29 cellular contexts compared by ENCODE assay signal in genomic region chr11:76947790-76948189, GRCh38.
"Had no signal": no experiment of that assay in that cellular context is flagged by ENCODE, and none has a peak within 500 bp of the region (broad histone marks: within the 10 kb centered on the region; RNA-seq: fewer than 3 reads in every experiment).

No MANE protein-coding gene starts in this region.

- H3K27ac ChIP-seq: ascending aorta, cardiac muscle cell, WERI-Rb-1 had no signal

- H3K36me3 ChIP-seq: ascending aorta, cardiac muscle cell, WERI-Rb-1 had no signal

- H3K4me1 ChIP-seq: ascending aorta had no signal

- DNase-seq: activated CD4-positive, alpha-beta memory T cell treated with anti-CD3 and anti-CD28 coated beads, Interleukin-2, amount 10 ng/mL, durations not matched to agents 7 days and 5 days; activated CD4-positive, alpha-beta T cell treated with anti-CD3 and anti-CD28 coated beads for 1 hour; activated CD4-positive, alpha-beta T cell treated with anti-CD3 and anti-CD28 coated beads for 36 hours; activated CD4-positive, alpha-beta T cell treated with anti-CD3 and anti-CD28 coated beads for 48 hours; activated CD4-positive, alpha-beta T cell treated with anti-CD3 and anti-CD28 coated beads, Interleukin-2, amount 10 ng/mL, durations not matched to agents 7 days and 5 days; activated CD4-positive, alpha-beta T cell treated with anti-CD3 and anti-CD28 coated beads, Interleukin-2, amount 50 U/mL, for 48 hours; activated CD4-positive, CD25-positive, alpha-beta regulatory T cell; activated CD8-positive, alpha-beta memory T cell treated with anti-CD3 and anti-CD28 coated beads for 24 hours; activated CD8-positive, alpha-beta memory T cell treated with anti-CD3 and anti-CD28 coated beads, Interleukin-2, amount 10 ng/mL, durations not matched to agents 7 days and 5 days; activated CD8-positive, alpha-beta memory T cell treated with anti-CD3 and anti-CD28 coated beads, Interleukin-2, amount 50 U/mL, for 48 hours; activated CD8-positive, alpha-beta T cell treated with anti-CD3 and anti-CD28 coated beads, Interleukin-2, amount 10 ng/mL, durations not matched to agents 7 days and 5 days; activated effector memory CD4-positive, alpha-beta T cell treated with Interleukin-2 at 50 U/mL for 16 hours; activated gamma-delta T cell; activated naive CD4-positive, alpha-beta T cell treated with anti-CD3 and anti-CD28 coated beads, Interleukin-2, amount 10 ng/mL, durations not matched to agents 7 days and 5 days; activated naive CD4-positive, alpha-beta T cell treated with Interleukin-2 at 50 U/mL for 16 hours; activated naive CD8-positive, alpha-beta T cell treated with anti-CD3 and anti-CD28 coated beads, Interleukin-2, amount 10 ng/mL, durations not matched to agents 7 days and 5 days; activated naive CD8-positive, alpha-beta T cell treated with anti-CD3 and anti-CD28 coated beads, Interleukin-2, amount 50 U/mL, for 24 hours; activated T-cell treated with anti-CD3 and anti-CD28 coated beads, Interleukin-2, amount 50 U/mL, for 24 hours; activated T-cell treated with anti-CD3 and anti-CD28 coated beads, Interleukin-2, amount 50 U/mL, for 48 hours; amygdala; anterior cingulate cortex; cerebellar nuclear complex; T-helper 2 cell; T-helper 9 cell; WERI-Rb-1 had no signal

- ATAC-seq: activated CD4-positive, alpha-beta T cell treated with anti-CD3 and anti-CD28 coated beads for 36 hours; activated CD4-positive, CD25-positive, alpha-beta regulatory T cell treated with anti-CD3 and anti-CD28 coated beads, Interleukin-2, amount 50 U/mL, for 24 hours; activated CD8-positive, alpha-beta memory T cell treated with anti-CD3 and anti-CD28 coated beads, Interleukin-2, amount 10 ng/mL, durations not matched to agents 7 days and 5 days; activated CD8-positive, alpha-beta T cell treated with anti-CD3 and anti-CD28 coated beads, Interleukin-2, amount 10 ng/mL, durations not matched to agents 7 days and 5 days; activated naive CD8-positive, alpha-beta T cell treated with anti-CD3 and anti-CD28 coated beads, Interleukin-2, amount 50 U/mL, for 24 hours; WTC11 had no signal

- H3K4me3 ChIP-seq: ascending aorta, cardiac muscle cell had no signal

- H3K27me3 ChIP-seq: ascending aorta, cardiac muscle cell had no signal
